Comparison of ENCODE assay signal across 14 cellular contexts in the genomic region with DNA sequence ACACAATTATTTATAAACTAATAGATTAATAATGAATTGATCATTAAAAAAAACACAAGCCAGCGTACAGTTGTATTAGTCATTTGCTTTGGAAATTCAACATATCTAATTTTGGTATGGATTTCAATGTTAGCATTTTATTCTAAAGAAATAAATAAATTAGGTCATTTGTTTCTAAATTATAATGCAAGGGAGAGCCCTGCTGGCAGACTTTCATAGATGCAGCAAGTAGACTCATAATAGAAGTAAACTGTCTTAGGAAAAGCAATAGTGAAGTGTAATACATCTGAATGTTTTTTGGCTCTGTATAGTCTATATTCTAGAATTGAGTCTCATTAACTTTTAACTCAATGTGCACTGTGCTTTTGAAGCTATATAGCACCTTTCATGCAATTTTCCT.
DNase-seq lines count a peak whose midpoint lies in the region; ATAC-seq and TF ChIP-seq lines count a peak whose summit lies in the region.
"Had no signal": no experiment of that assay in that cellular context is flagged by ENCODE, and none has a peak within 500 bp of the region (broad histone marks: within the 10 kb centered on the region; RNA-seq: fewer than 3 reads in every experiment).

No MANE protein-coding gene starts in this region.

- in situ Hi-C loops in brain microvascular endothelial cell (cut with HindIII; ENCODE audit: low pct_ligation_motif_present, low sequenced_read_pairs) = no loop called here

- TF ChIP-seq CTCF in BJ (IDR thresholded peaks at IDR 0.05; ENCODE audit: insufficient read depth, low read depth, low read length) (peak; percentile 9; the same call in 1 of the 2 replicates), OCI-LY3 (IDR thresholded peaks at IDR 0.05; ENCODE audit: low read depth, low read length) (peak; percentile 39), brain microvascular endothelial cell (IDR thresholded peaks at IDR 0.05; ENCODE audit: low read depth, low read length, missing control alignments) (peak; percentile 27)

- no peaks in the 10 kb centered on the region for H3K36me3 Mint-ChIP-seq in T-helper 17 cell (ENCODE audit: low read depth)

- no peaks in the 10 kb centered on the region for H3K4me1 Mint-ChIP-seq in T-helper 17 cell
- H3K4me1 Mint-ChIP-seq: activated CD4-positive, alpha-beta T cell treated with anti-CD3 and anti-CD28 coated beads, Interleukin-2, amount 10 ng/mL, durations not matched to agents 24 days and 14 days; central memory CD8-positive, alpha-beta T cell; natural killer cell had no signal

- no peaks in the 10 kb centered on the region; the same call in 1 of the 2 replicates for H3K27me3 ChIP-seq in BJ (ENCODE audit: control insufficient read depth, insufficient read depth, low read length)
- no peaks in the 10 kb centered on the region for H3K27me3 ChIP-seq in OCI-LY3 (ENCODE audit: low read depth, low read length)
- H3K27me3 ChIP-seq in brain microvascular endothelial cell (replicated peaks) = no peaks in the 10 kb centered on the region
- H3K27me3 ChIP-seq: esophagus squamous epithelium had no signal

- no peak overlapping the region for H3K27ac Mint-ChIP-seq in T-helper 17 cell
- H3K27ac Mint-ChIP-seq: activated CD4-positive, alpha-beta T cell treated with anti-CD3 and anti-CD28 coated beads, Interleukin-2, amount 10 ng/mL, durations not matched to agents 24 days and 14 days; natural killer cell had no signal

- H3K36me3 ChIP-seq in BJ (ENCODE audit: control insufficient read depth, insufficient read depth, low read length) = no peaks in the 10 kb centered on the region
- no peaks in the 10 kb centered on the region for H3K36me3 ChIP-seq in OCI-LY3 (replicated peaks; ENCODE audit: low read depth, low read length)
- H3K36me3 ChIP-seq in brain microvascular endothelial cell (replicated peaks) = no peaks in the 10 kb centered on the region
- H3K36me3 ChIP-seq: esophagus squamous epithelium had no signal

- no peaks in the 10 kb centered on the region for H3K27me3 Mint-ChIP-seq in T-helper 17 cell
- H3K27me3 Mint-ChIP-seq: activated CD4-positive, alpha-beta T cell treated with anti-CD3 and anti-CD28 coated beads, Interleukin-2, amount 10 ng/mL, durations not matched to agents 24 days and 14 days; central memory CD8-positive, alpha-beta T cell had no signal

- CTCF ChIA-PET in BJ (lab: Yijun Ruan, JAX) = no interaction called here

- H4K20me1 ChIP-seq in OCI-LY3 (ENCODE audit: insufficient read depth, low read length) = no peaks in the 10 kb centered on the region

- H3K4me3 ChIP-seq in BJ (ENCODE audit: low read depth, low read length) (no peak overlapping the region), OCI-LY3 (ENCODE audit: low read length) (no peak overlapping the region), brain microvascular endothelial cell (ENCODE audit: low read depth, low read length) (no peak overlapping the region)
- H3K4me3 ChIP-seq: esophagus squamous epithelium, skin epidermis had no signal

- ATAC-seq in T-helper 17 cell (no peak), HG02571 (IDR thresholded peaks at IDR 0.05; ENCODE audit: unreplicated experiment) (no peak)
- ATAC-seq: natural killer cell had no signal

- POLR2A ChIA-PET in BJ (lab: Charles Lee) = interaction anchor here (0.5 kb wide), 1 partner anchor 10 kb away, joined by 4 read pairs; no protein-coding TSS in a partner anchor

- peaks cover 7% of the 10 kb centered on the region; the same call in 1 of the 2 replicates for H3K9me3 ChIP-seq in OCI-LY3 (ENCODE audit: insufficient read depth, low read length)
- no peaks in the 10 kb centered on the region for H3K9me3 ChIP-seq in T-helper 17 cell (ENCODE audit: control insufficient read depth, low read length, poor library complexity, severe bottlenecking)
- H3K9me3 ChIP-seq: esophagus squamous epithelium had no signal

- no peaks in the 10 kb centered on the region for H3K79me2 ChIP-seq in OCI-LY3 (ENCODE audit: low read length)

- DNase-seq in BJ (ENCODE audit: low read depth) = no peak
- DNase-seq in brain microvascular endothelial cell = no peak
- peak; percentile 26 for DNase-seq in myocyte (ENCODE audit: low read depth)
- no peak for DNase-seq in NCI-H2081 (lab: John Stamatoyannopoulos, UW)
- DNase-seq in T-helper 17 cell = no peak
- DNase-seq: activated CD4-positive, alpha-beta T cell treated with anti-CD3 and anti-CD28 coated beads, Interleukin-2, amount 10 ng/mL, durations not matched to agents 24 days and 14 days; esophagus squamous epithelium; natural killer cell; NCI-H1694 treated with DMSO at 0.1 percent for 48 hours had no signal

- no peaks in the 10 kb centered on the region for H3K4me1 ChIP-seq in OCI-LY3 (ENCODE audit: low read length)
- H3K4me1 ChIP-seq: esophagus squamous epithelium had no signal

- no peak overlapping the region for H3K4me3 Mint-ChIP-seq in T-helper 17 cell
- H3K4me3 Mint-ChIP-seq: activated CD4-positive, alpha-beta T cell treated with anti-CD3 and anti-CD28 coated beads, Interleukin-2, amount 10 ng/mL, durations not matched to agents 24 days and 14 days; central memory CD8-positive, alpha-beta T cell; natural killer cell had no signal

- H3K9ac ChIP-seq in OCI-LY3 (ENCODE audit: low read length) = no peak overlapping the region
- H3K9ac ChIP-seq: KMS-11 had no signal

- H2AFZ ChIP-seq in OCI-LY3 (ENCODE audit: low read depth, low read length) = no peak overlapping the region

- no peak overlapping the region for H3K27ac ChIP-seq in OCI-LY3 (ENCODE audit: low read length)
- no peak overlapping the region for H3K27ac ChIP-seq in brain microvascular endothelial cell
- H3K27ac ChIP-seq: esophagus squamous epithelium, KMS-11, skin epidermis had no signal

- no peak overlapping the region for H3K4me2 ChIP-seq in OCI-LY3 (ENCODE audit: low read length)
- H3K4me2 ChIP-seq: KMS-11 had no signal
